ENCODE assay signal across 17 cellular contexts in the genomic region with DNA sequence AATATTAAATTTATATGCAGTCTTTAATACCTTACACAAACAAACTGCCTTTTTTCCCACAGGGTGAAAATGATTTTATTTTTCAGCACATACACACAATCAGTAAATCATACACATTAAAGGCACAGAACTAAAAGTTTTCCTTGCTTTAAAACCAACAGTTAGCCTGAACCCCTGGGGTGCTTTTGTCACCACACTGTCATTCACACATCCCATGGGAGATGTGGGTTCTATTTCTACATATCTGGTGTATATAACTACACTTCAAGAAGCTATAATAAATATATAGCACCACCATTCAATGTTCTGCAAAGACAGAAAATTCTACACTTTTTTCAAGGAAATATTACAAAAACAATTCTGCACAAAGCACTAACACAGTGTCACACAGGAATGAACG.
DNase-seq lines count a peak whose midpoint lies in the region; ATAC-seq, FAIRE-seq and TF ChIP-seq lines count a peak whose summit lies in the region.
"Had no signal": no experiment of that assay in that cellular context is flagged by ENCODE, and none has a peak within 500 bp of the region (broad histone marks: within the 10 kb centered on the region; RNA-seq: fewer than 3 reads in every experiment).

No MANE protein-coding gene starts in this region.

- H3K4me3 ChIP-seq in BLaER1 treated with 17β-estradiol and CSF1 and Interleukin-3, amounts not matched to agents 10 nM and 100 nM = no peak overlapping the region
- no peak overlapping the region for H3K4me3 ChIP-seq in endodermal cell (ENCODE audit: low read length)
- no peak overlapping the region for H3K4me3 ChIP-seq in prostate gland

- no peaks in the 10 kb centered on the region for H3K9me3 Mint-ChIP-seq in endodermal cell
- H3K9me3 Mint-ChIP-seq: CD14-positive monocyte, H9 had no signal

- H3K4me2 ChIP-seq in BLaER1 treated with 17β-estradiol and CSF1 and Interleukin-3, amounts not matched to agents 10 nM and 100 nM = peak overlapping the region in 6 of 11 experiments; percentile 7 to 48 (median 38); a peak in 9 of 22 replicates

- no peaks in the 10 kb centered on the region for H3K36me3 ChIP-seq in BLaER1 treated with 17β-estradiol and CSF1 and Interleukin-3, amounts not matched to agents 10 nM and 100 nM
- H3K36me3 ChIP-seq in endodermal cell (ENCODE audit: control insufficient read depth, insufficient read depth, low read length) (no peaks in the 10 kb centered on the region), prostate gland (no peaks in the 10 kb centered on the region)
- H3K36me3 ChIP-seq: BE2C had no signal

- no peak overlapping the region for H3K4me3 Mint-ChIP-seq in endodermal cell
- H3K4me3 Mint-ChIP-seq: CD14-positive monocyte; CD4-positive, alpha-beta memory T cell; H9 had no signal

- no peaks in the 10 kb centered on the region for H3K27me3 ChIP-seq in BLaER1 treated with 17β-estradiol and CSF1 and Interleukin-3, amounts not matched to agents 10 nM and 100 nM
- no peaks in the 10 kb centered on the region for H3K27me3 ChIP-seq in endodermal cell (ENCODE audit: control insufficient read depth, insufficient read depth, low read length, poor library complexity, severe bottlenecking)
- H3K27me3 ChIP-seq in prostate gland (replicated peaks; ENCODE audit: insufficient read depth) = no peaks in the 10 kb centered on the region
- H3K27me3 ChIP-seq: BE2C had no signal

- peaks cover 0 to 9% (median 4%) of the 10 kb centered on the region in 10 experiments; a peak in 12 of 20 replicates for H3K4me1 ChIP-seq in BLaER1 treated with 17β-estradiol and CSF1 and Interleukin-3, amounts not matched to agents 10 nM and 100 nM
- H3K4me1 ChIP-seq in endodermal cell (ENCODE audit: control insufficient read depth, insufficient read depth, low read length) = no peaks in the 10 kb centered on the region
- no peaks in the 10 kb centered on the region for H3K4me1 ChIP-seq in prostate gland (replicated peaks)
- H3K4me1 ChIP-seq: BE2C had no signal

- FAIRE-seq in GM12892 (lab: Jason Lieb, UNC) = no peak
- FAIRE-seq: GM18507 had no signal

- intact Hi-C loops in prostate gland (cut with DNase I) = no loop called here

- DNase-seq in NCI-H1417 treated with DMSO at 0.1 percent for 48 hours (lab: John Stamatoyannopoulos, UW) (peak; percentile 9), endodermal cell (peak; percentile 46), prostate gland (ENCODE audit: low spot score) (no peak), D341Med (ENCODE audit: low spot score) (no peak), GM12892 (ENCODE audit: insufficient read length) (no peak)
- DNase-seq: ACHN; BE2C; CD4-positive, alpha-beta memory T cell; DMS79 treated with DMSO at 0.1 percent for 48 hours; GF-D8; GOT3; H9; KG1 had no signal

- TF ChIP-seq POLR2A in prostate gland (IDR thresholded peaks at IDR 0.05) (no peak), GM12892 (IDR thresholded peaks at IDR 0.05; ENCODE audit: low read depth, low read length) (no peak)

- H3K27ac ChIP-seq in BLaER1 treated with 17β-estradiol and CSF1 and Interleukin-3, amounts not matched to agents 10 nM and 100 nM = no peak overlapping the region
- H3K27ac ChIP-seq in endodermal cell (ENCODE audit: low read depth, low read length) (no peak overlapping the region), prostate gland (no peak overlapping the region)

- no peaks in the 10 kb centered on the region for H3K9me3 ChIP-seq in BLaER1 treated with 17β-estradiol and CSF1 and Interleukin-3, amounts not matched to agents 10 nM and 100 nM (replicated peaks in 1 of 11)
- H3K9me3 ChIP-seq in endodermal cell (ENCODE audit: control insufficient read depth, low read length) = no peaks in the 10 kb centered on the region
- no peaks in the 10 kb centered on the region for H3K9me3 ChIP-seq in prostate gland
- H3K9me3 ChIP-seq: BE2C had no signal

- no peaks in the 10 kb centered on the region for H3K27me3 Mint-ChIP-seq in endodermal cell (ENCODE audit: insufficient read depth)
- H3K27me3 Mint-ChIP-seq: CD4-positive, alpha-beta memory T cell had no signal

- no peaks in the 10 kb centered on the region for H4K20me1 ChIP-seq in BLaER1 treated with 17β-estradiol and CSF1 and Interleukin-3, amounts not matched to agents 10 nM and 100 nM

- no peak overlapping the region for H3K9ac ChIP-seq in BLaER1 treated with 17β-estradiol and CSF1 and Interleukin-3, amounts not matched to agents 10 nM and 100 nM
- H3K9ac ChIP-seq in endodermal cell (ENCODE audit: extremely low read depth, low read length, poor library complexity, severe bottlenecking) = no peak overlapping the region

- TF ChIP-seq CTCF in endodermal cell (conservative IDR thresholded peaks at IDR 0.05) = no peak
- no peak for TF ChIP-seq CTCF in prostate gland (IDR thresholded peaks at IDR 0.05)

- H3K36me3 Mint-ChIP-seq in endodermal cell (ENCODE audit: low read depth) = no peaks in the 10 kb centered on the region
- H3K36me3 Mint-ChIP-seq: CD14-positive monocyte; CD4-positive, alpha-beta memory T cell had no signal

- peaks cover 26% of the 10 kb centered on the region for H3K4me1 Mint-ChIP-seq in endodermal cell
- H3K4me1 Mint-ChIP-seq: CD14-positive monocyte; CD4-positive, alpha-beta memory T cell had no signal

- no peak for ATAC-seq in HG03135 (IDR thresholded peaks at IDR 0.05; ENCODE audit: unreplicated experiment)

- 67% methylated on average over 1 of the region's 1 CpG; no CpG with 5 or more reads in 1 of the 2 experiments for WGBS in endodermal cell (ENCODE audit: insufficient coverage in 1 of 2, insufficient read length in 1 of 2), 2 experiments
- 32% methylated on average over 1 of the region's 1 CpG for WGBS in prostate gland

- no peak overlapping the region for H3K27ac Mint-ChIP-seq in endodermal cell
- H3K27ac Mint-ChIP-seq: CD14-positive monocyte; CD4-positive, alpha-beta memory T cell; H9 had no signal

Comparison
In these comparisons a context has a peak if more than half of its experiments do, and no peak if none do; other contexts are left out.
1. DNase-seq: peak in NCI-H1417 treated with DMSO at 0.1 percent for 48 hours (single experiment) and endodermal cell (single experiment); none in prostate gland (single experiment), D341Med (single experiment) and GM12892 (single experiment).